ENCODE assay signal across 8 cellular contexts in the genomic region with DNA sequence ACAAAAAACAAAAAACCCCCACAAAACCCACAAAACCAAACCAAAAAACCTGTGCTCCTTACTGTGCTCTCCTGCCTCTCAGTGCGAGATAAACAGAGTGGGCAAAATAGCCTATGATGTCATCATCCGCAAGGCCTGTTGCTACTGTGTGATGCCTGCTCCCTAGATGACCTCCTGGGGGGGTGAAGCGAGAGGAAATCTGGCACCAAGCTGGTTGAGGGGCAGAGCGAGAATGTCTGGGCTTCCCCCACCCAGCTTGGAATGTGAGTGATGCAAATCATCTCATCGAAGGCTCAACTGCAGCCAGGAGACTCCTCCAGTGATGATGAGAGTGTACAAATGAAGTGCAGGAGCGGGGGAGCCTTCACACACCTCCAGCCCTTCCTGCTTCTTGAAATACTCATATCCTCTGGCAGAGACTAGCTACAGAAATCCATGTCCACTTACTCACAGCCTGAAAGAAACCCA. TPM values are rescaled to one million over a fixed set of nuclear protein-coding genes. Genes with fewer than 3 reads are reported as not detected.
DNase-seq lines count a peak whose midpoint lies in the region; ATAC-seq and TF ChIP-seq lines count a peak whose summit lies in the region.

No MANE protein-coding gene starts in this region.

- peak overlapping the region; percentile 37 for H3K4me2 ChIP-seq in DOHH2 (ENCODE audit: low read length)

- H3K9me2 ChIP-seq in DOHH2 (replicated peaks; ENCODE audit: control insufficient read depth, low read length) = no peaks in the 10 kb centered on the region

- TF ChIP-seq POLR2A in suprapubic skin (IDR thresholded peaks at IDR 0.05) = no peak

- intact Hi-C loops in dorsolateral prefrontal cortex (cut with DNase I) (no loop called here), sciatic nerve (cut with DNase I) (no loop called here), tibial artery (cut with DNase I; ENCODE audit: low total_unique reads) (no loop called here)

- H3F3A ChIP-seq in DOHH2 (ENCODE audit: control insufficient read depth, insufficient read depth) = peaks cover 21% of the 10 kb centered on the region

- DNase-seq in dorsolateral prefrontal cortex (peak in 6 of 10 donors; percentile 24 to 77 (median 54)), sciatic nerve (ENCODE audit: low spot score) (no peak), SK-N-DZ (ENCODE audit: low spot score) (no peak), tibial artery (no peak), suprapubic skin (ENCODE audit: low spot score in 2 of 2) (no peak)

- ATAC-seq in GM19463 (IDR thresholded peaks at IDR 0.05; ENCODE audit: unreplicated experiment) = peak; percentile 54
- peak; percentile 44 for ATAC-seq in HG03520 (IDR thresholded peaks at IDR 0.05; ENCODE audit: unreplicated experiment)
- peak; percentile 26 for ATAC-seq in sciatic nerve

- H3K36me3 ChIP-seq in DOHH2 (ENCODE audit: control insufficient read depth, low read length) = peaks cover 3% of the 10 kb centered on the region; the same call in 1 of the 2 replicates
- H3K36me3 ChIP-seq in tibial artery = no peaks in the 10 kb centered on the region
- no peaks in the 10 kb centered on the region for H3K36me3 ChIP-seq in suprapubic skin

- H3K27me3 ChIP-seq in DOHH2 (ENCODE audit: control insufficient read depth, low read length) (no peaks in the 10 kb centered on the region), dorsolateral prefrontal cortex (no peaks in the 10 kb centered on the region), tibial artery (no peaks in the 10 kb centered on the region), suprapubic skin (no peaks in the 10 kb centered on the region)

- WGBS in suprapubic skin = 58% methylated on average over 6 of the region's 6 CpGs

- no peaks in the 10 kb centered on the region for H3K79me2 ChIP-seq in DOHH2 (ENCODE audit: control insufficient read depth, low read length)

- H3K27ac ChIP-seq in DOHH2 (ENCODE audit: low read depth, low read length) = peak overlapping the region; percentile 6; the same call in 1 of the 2 replicates
- peak overlapping the region in 2 of 59 donors; percentile 24 to 25 for H3K27ac ChIP-seq in dorsolateral prefrontal cortex
- H3K27ac ChIP-seq in tibial artery = no peak overlapping the region
- no peak overlapping the region for H3K27ac ChIP-seq in suprapubic skin

- H3K4me1 ChIP-seq in DOHH2 (ENCODE audit: control insufficient read depth, low read length) (peaks cover 72% of the 10 kb centered on the region), tibial artery (peaks cover 0 to 17% (median 2%) of the 10 kb centered on the region in 4 donors), suprapubic skin (no peaks in the 10 kb centered on the region)

- H3K9me3 ChIP-seq in DOHH2 (ENCODE audit: control insufficient read depth, insufficient read depth, low read length) (no peaks in the 10 kb centered on the region), tibial artery (no peaks in the 10 kb centered on the region), suprapubic skin (no peaks in the 10 kb centered on the region)

- TF ChIP-seq CTCF in DOHH2 (IDR thresholded peaks at IDR 0.05; ENCODE audit: low read depth, low read length, poor library complexity, severe bottlenecking) (no peak), dorsolateral prefrontal cortex (IDR thresholded peaks at IDR 0.05 in 54 of 56, conservative IDR thresholded peaks at IDR 0.05 in 2 of 56; ENCODE audit: low read depth in 1 of 56, partially characterized antibody in 56 of 56) (no peak), tibial artery (IDR thresholded peaks at IDR 0.05) (no peak), suprapubic skin (IDR thresholded peaks at IDR 0.05) (no peak)

- H3K4me3 ChIP-seq in DOHH2 (ENCODE audit: low read length) = peak overlapping the region; percentile 15; the same call in 1 of the 2 replicates
- no peak overlapping the region for H3K4me3 ChIP-seq in dorsolateral prefrontal cortex
- no peak overlapping the region for H3K4me3 ChIP-seq in tibial artery
- no peak overlapping the region for H3K4me3 ChIP-seq in suprapubic skin

- no peak for TF ChIP-seq EP300 in suprapubic skin (IDR thresholded peaks at IDR 0.05)

- no peaks in the 10 kb centered on the region for H4K20me1 ChIP-seq in DOHH2 (ENCODE audit: control insufficient read depth, insufficient read depth, low read depth, low read length)

RNA-seq across cellular contexts. Expression of gene MAP4K3, which starts 57.7 kb away (rescaled TPM):
- total RNA-seq in dorsolateral prefrontal cortex = 100 to 1,000 TPM in 1 of 120 experiments, 10 to 100 TPM in 119; 50.1 to 100 (median 72.2) TPM
- total RNA-seq in sciatic nerve = 50.4 TPM
- 28.3 and 30.4 TPM in 2 replicates for polyA plus RNA-seq in SK-N-DZ (2014; cell fraction: cytosol; rRNA removed)
- polyA plus RNA-seq in SK-N-DZ (2014; cell fraction: nucleus; rRNA removed) = 53.2 and 66.1 TPM in 2 replicates
- total RNA-seq in suprapubic skin = 10 to 100 TPM; 26.3 to 59.9 (median 37.8) TPM

Comparison
In these comparisons a context has a peak if more than half of its experiments do, and no peak if none do; other contexts are left out.
1. DNase-seq: peak in dorsolateral prefrontal cortex (6 of 10); none in sciatic nerve (single experiment), SK-N-DZ (single experiment), tibial artery (0 of 2) and suprapubic skin (0 of 2).
2. Peak in every context shown above with its lines, with median percentiles within 50 percentile points of each other: ATAC-seq.